In genomic region chr3:2343031-2343682, GRCh38 we compare ENCODE assay signal across 26 cellular contexts.
"Had no signal": no experiment of that assay in that cellular context is flagged by ENCODE, and none has a peak within 500 bp of the region (broad histone marks: within the 10 kb centered on the region; RNA-seq: fewer than 3 reads in every experiment).

No MANE protein-coding gene starts in this region.

- ATAC-seq: left cardiac atrium; natural killer cell; psoas muscle; stimulated activated memory B cell treated with anti-CD40 and anti-IgM and Interleukin-4, amounts not matched to agents 10 μg/mL and 1 μg/mL and 100 μg/mL, for 72 hours; stimulated activated naive CD8-positive, alpha-beta T cell treated with anti-CD3 and anti-CD28 coated beads, Interleukin-15, amount 100 ng/mL, for 72 hours had no signal

- H3K9ac ChIP-seq: neural progenitor cell, parathyroid adenoma had no signal

- H3K27me3 ChIP-seq: neural progenitor cell, neutrophil, right lobe of liver, tibial nerve, upper lobe of left lung, vagina had no signal

- H3K9me3 ChIP-seq: left ventricle myocardium inferior, neutrophil, psoas muscle, right lobe of liver, tibial nerve, upper lobe of left lung, vagina had no signal

- H3K27ac ChIP-seq: left ventricle myocardium inferior, neural progenitor cell, neutrophil, parathyroid adenoma, psoas muscle, right lobe of liver, tibial nerve, upper lobe of left lung, vagina had no signal

- H3K4me3 ChIP-seq: left ventricle myocardium inferior, lung, neural progenitor cell, psoas muscle, right lobe of liver, smooth muscle cell, tibial nerve, upper lobe of left lung, vagina had no signal

- DNase-seq: hippocampal formation; kidney glomerular epithelial cell; left cardiac atrium; left ventricle myocardium inferior; midbrain; natural killer cell; nephron progenitor cell; occipital lobe; psoas muscle; right lobe of liver; stimulated activated CD4-positive, alpha-beta T cell treated with anti-CD3 and anti-CD28 coated beads, Interleukin-1b, Interleukin-23, amount 100 ng/mL, for 48 hours; stimulated activated CD4-positive, alpha-beta T cell treated with anti-CD3 and anti-CD28 coated beads, Interleukin-2, amount 100 ng/mL, for 48 hours; stimulated activated CD4-positive, alpha-beta T cell treated with anti-CD3 and anti-CD28 coated beads, Interleukin-4, amount 100 ng/mL, for 4 hours; stimulated activated CD8-positive, alpha-beta memory T cell treated with anti-CD3 and anti-CD28 coated beads, Interleukin-4, amount 100 ng/mL, for 48 hours; stimulated activated naive CD4-positive, alpha-beta T cell treated with Interleukin-2 at 50 U/mL for 16 hours; stimulated activated naive CD8-positive, alpha-beta T cell treated with anti-CD3 and anti-CD28 coated beads, Interleukin-15, amount 100 ng/mL, for 72 hours; substantia nigra; upper lobe of left lung had no signal

- H3K4me1 ChIP-seq: left ventricle myocardium inferior, neural progenitor cell, psoas muscle, right lobe of liver, tibial nerve, upper lobe of left lung, vagina had no signal

- H3K36me3 ChIP-seq: left ventricle myocardium inferior, neural progenitor cell, neutrophil, right lobe of liver, upper lobe of left lung, vagina had no signal
